2 cellular contexts compared by ENCODE assay signal in the genomic region with DNA sequence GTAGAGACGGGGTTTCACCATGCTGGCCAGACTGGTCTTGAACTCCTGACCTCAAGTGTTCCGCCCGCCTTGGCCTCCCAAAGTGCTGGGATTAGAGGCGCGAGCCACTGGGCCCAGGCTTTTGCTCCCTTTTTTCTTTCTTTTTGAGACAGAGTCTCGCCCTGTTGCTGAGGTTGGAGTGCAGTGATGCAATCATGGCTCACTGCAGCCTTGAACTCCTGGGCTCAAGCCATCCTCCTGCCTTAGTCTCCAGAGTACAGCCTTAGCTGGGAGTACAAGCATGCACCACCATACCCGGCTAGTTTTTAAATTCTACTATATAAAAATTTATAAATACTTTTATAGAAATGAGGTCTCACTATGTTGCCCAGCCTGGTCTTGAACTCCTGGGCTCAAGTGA. TPM values are rescaled to one million over a fixed set of nuclear protein-coding genes. Genes with fewer than 3 reads are reported as not detected.
"Had no signal": no experiment of that assay in that cellular context is flagged by ENCODE, and none has a peak within 500 bp of the region (broad histone marks: within the 10 kb centered on the region; RNA-seq: fewer than 3 reads in every experiment).

No MANE protein-coding gene starts in this region.

RNA-seq across cellular contexts. Expression of gene SEC14L5, which starts 5.4 kb away (rescaled TPM):
- total RNA-seq: RPMI7951, SJCRH30 had no signal
